In the genomic region with DNA sequence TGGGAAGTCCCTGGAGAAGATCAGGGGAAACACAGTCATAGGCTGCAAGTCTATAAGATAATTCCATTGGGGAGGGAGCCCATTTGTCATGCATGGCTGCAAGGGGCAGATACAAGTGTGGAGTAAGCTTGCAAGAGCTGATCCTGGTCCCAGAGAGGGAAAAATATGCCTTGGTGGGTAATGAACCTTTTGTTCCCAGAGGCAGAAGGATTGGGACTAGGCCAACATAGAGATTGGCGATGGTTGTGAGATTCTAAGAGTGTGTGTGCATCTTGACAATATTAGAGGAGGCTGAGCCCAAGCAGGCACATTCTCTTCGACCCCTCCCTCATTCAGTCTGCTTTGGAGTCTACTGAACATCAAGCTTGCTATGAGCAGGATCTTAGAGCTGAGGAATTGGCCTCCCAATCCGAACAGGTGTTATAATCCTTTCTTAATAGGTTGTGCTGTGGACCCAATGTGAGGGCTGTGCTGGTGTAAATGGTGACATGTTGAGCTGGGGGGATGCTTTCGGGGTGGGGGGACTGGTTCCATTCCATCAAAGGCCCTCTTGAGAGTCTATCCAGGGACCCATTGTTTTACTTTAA, we compare ENCODE assay signal across 1 cellular context.
TF ChIP-seq lines count a peak whose summit lies in the region.

No MANE protein-coding gene starts in this region.

TF ChIP-seq in WTC11, 78 proteins besides CTCF, POLR2A, EP300 and RAD21 (continued from another document):
- TF ChIP-seq ERG (CRISPR knock-in tag; IDR thresholded peaks at IDR 0.05) (0 out of 2 replicates have a peak, but pooled peaks have one; percentile 22), EMX1 (CRISPR knock-in tag; IDR thresholded peaks at IDR 0.05) (peak; percentile 11; the same call in 1 of the 2 replicates), ZNF416 (CRISPR knock-in tag; IDR thresholded peaks at IDR 0.05) (peak; percentile 51; the same call in 1 of the 2 replicates)
